ENCODE assay signal across 11 cellular contexts in the genomic region with DNA sequence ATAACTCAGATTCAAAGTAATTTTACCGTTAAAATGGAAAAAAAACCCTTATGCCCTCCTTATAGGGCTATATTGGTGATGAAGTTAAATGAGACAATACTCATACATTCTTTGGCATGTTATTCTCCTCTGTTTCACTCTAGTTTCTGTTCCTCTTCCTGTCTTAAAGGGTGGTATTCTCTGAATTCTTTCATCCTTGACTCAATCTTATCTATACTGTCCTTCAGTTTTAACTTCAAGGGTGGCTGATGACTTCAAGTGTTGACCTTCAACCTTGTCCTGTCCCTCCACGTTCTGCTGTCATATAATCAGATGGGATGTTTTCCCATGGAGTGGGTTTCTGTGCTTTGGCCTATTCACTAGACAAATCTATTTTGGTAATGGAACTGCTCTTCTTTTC. TPM values are rescaled to one million over a fixed set of nuclear protein-coding genes. Genes with fewer than 3 reads are reported as not detected.
DNase-seq lines count a peak whose midpoint lies in the region; ATAC-seq and TF ChIP-seq lines count a peak whose summit lies in the region.
"Had no signal": no experiment of that assay in that cellular context is flagged by ENCODE, and none has a peak within 500 bp of the region (broad histone marks: within the 10 kb centered on the region; RNA-seq: fewer than 3 reads in every experiment).

No MANE protein-coding gene starts in this region.

- H3K27ac Mint-ChIP-seq in endothelial cell (ENCODE audit: unreplicated experiment): no peak overlapping the region
- H3K27ac Mint-ChIP-seq in Calu3 (ENCODE audit: unreplicated experiment): no peak overlapping the region
- no peak overlapping the region for H3K27ac Mint-ChIP-seq in activated CD8-positive, alpha-beta T cell treated with anti-CD3 and anti-CD28 coated beads for 36 hours
- H3K27ac Mint-ChIP-seq: stimulated activated effector memory CD8-positive, alpha-beta T cell treated with anti-CD3 and anti-CD28 coated beads, Interleukin-12 subunit alpha, Interleukin-12 subunit beta, amount 100 ng/mL, for 72 hours had no signal

- peaks cover 25 to 49% (median 37%) of the 10 kb centered on the region in 10 experiments for H3K4me1 ChIP-seq in BLaER1 treated with 17β-estradiol and CSF1 and Interleukin-3, amounts not matched to agents 10 nM and 100 nM

- DNase-seq in endothelial cell (ENCODE audit: low spot score) (no peak), Calu3 (no peak), 8988T (no peak)
- DNase-seq in activated CD8-positive, alpha-beta T cell treated with anti-CD3 and anti-CD28 coated beads for 36 hours: no peak
- DNase-seq: NCI-H1048, NCI-H748 treated with DMSO at 0.1 percent for 48 hours had no signal

- H3K4me3 Mint-ChIP-seq in endothelial cell (ENCODE audit: unreplicated experiment) (no peak overlapping the region), Calu3 (ENCODE audit: low read depth, unreplicated experiment) (no peak overlapping the region)
- no peak overlapping the region for H3K4me3 Mint-ChIP-seq in activated CD8-positive, alpha-beta T cell treated with anti-CD3 and anti-CD28 coated beads for 36 hours
- H3K4me3 Mint-ChIP-seq: stimulated activated effector memory CD8-positive, alpha-beta T cell treated with anti-CD3 and anti-CD28 coated beads, Interleukin-12 subunit alpha, Interleukin-12 subunit beta, amount 100 ng/mL, for 72 hours had no signal

- intact Hi-C loops in Calu3 (cut with micrococcal nuclease; ENCODE audit: unreplicated experiment): no loop called here
- intact Hi-C loops in activated CD8-positive, alpha-beta T cell treated with anti-CD3 and anti-CD28 coated beads for 36 hours (cut with micrococcal nuclease): no loop called here

- H3K27me3 ChIP-seq in BLaER1 treated with 17β-estradiol and CSF1 and Interleukin-3, amounts not matched to agents 10 nM and 100 nM: no peaks in the 10 kb centered on the region

- H3K9me3 Mint-ChIP-seq in endothelial cell (ENCODE audit: unreplicated experiment): no peaks in the 10 kb centered on the region
- no peaks in the 10 kb centered on the region for H3K9me3 Mint-ChIP-seq in Calu3 (ENCODE audit: low read depth, unreplicated experiment)
- H3K9me3 Mint-ChIP-seq in activated CD8-positive, alpha-beta T cell treated with anti-CD3 and anti-CD28 coated beads for 36 hours: peaks cover 2% of the 10 kb centered on the region
- H3K9me3 Mint-ChIP-seq: stimulated activated effector memory CD8-positive, alpha-beta T cell treated with anti-CD3 and anti-CD28 coated beads, Interleukin-12 subunit alpha, Interleukin-12 subunit beta, amount 100 ng/mL, for 72 hours had no signal

- peaks cover 6% of the 10 kb centered on the region for H3K4me1 Mint-ChIP-seq in endothelial cell (ENCODE audit: unreplicated experiment)
- H3K4me1 Mint-ChIP-seq in Calu3 (ENCODE audit: low read depth, unreplicated experiment): no peaks in the 10 kb centered on the region
- H3K4me1 Mint-ChIP-seq in activated CD8-positive, alpha-beta T cell treated with anti-CD3 and anti-CD28 coated beads for 36 hours (ENCODE audit: low read depth): peaks cover 29% of the 10 kb centered on the region
- H3K4me1 Mint-ChIP-seq: stimulated activated effector memory CD8-positive, alpha-beta T cell treated with anti-CD3 and anti-CD28 coated beads, Interleukin-12 subunit alpha, Interleukin-12 subunit beta, amount 100 ng/mL, for 72 hours had no signal

- H3K36me3 Mint-ChIP-seq in endothelial cell (ENCODE audit: low read depth, unreplicated experiment): no peaks in the 10 kb centered on the region
- no peaks in the 10 kb centered on the region for H3K36me3 Mint-ChIP-seq in Calu3 (ENCODE audit: insufficient read depth, unreplicated experiment)
- H3K36me3 Mint-ChIP-seq in activated CD8-positive, alpha-beta T cell treated with anti-CD3 and anti-CD28 coated beads for 36 hours (ENCODE audit: low read depth): no peaks in the 10 kb centered on the region
- H3K36me3 Mint-ChIP-seq: stimulated activated effector memory CD8-positive, alpha-beta T cell treated with anti-CD3 and anti-CD28 coated beads, Interleukin-12 subunit alpha, Interleukin-12 subunit beta, amount 100 ng/mL, for 72 hours had no signal

- H3K4me2 ChIP-seq in BLaER1 treated with 17β-estradiol and CSF1 and Interleukin-3, amounts not matched to agents 10 nM and 100 nM: peak overlapping the region in 10 of 11 experiments; percentile 16 to 59 (median 40); a peak in 18 of 22 replicates

- POLR2A ChIA-PET in activated CD8-positive, alpha-beta T cell treated with anti-CD3 and anti-CD28 coated beads for 36 hours (lab: Charles Lee): no interaction called here

- H3K27ac ChIP-seq in BLaER1 treated with 17β-estradiol and CSF1 and Interleukin-3, amounts not matched to agents 10 nM and 100 nM: no peak overlapping the region

- H3K9me3 ChIP-seq in BLaER1 treated with 17β-estradiol and CSF1 and Interleukin-3, amounts not matched to agents 10 nM and 100 nM (replicated peaks in 1 of 11): peaks cover 0 to 8% (median 0%) of the 10 kb centered on the region in 11 experiments; a peak in 3 of 22 replicates

- H4K20me1 ChIP-seq in BLaER1 treated with 17β-estradiol and CSF1 and Interleukin-3, amounts not matched to agents 10 nM and 100 nM: no peaks in the 10 kb centered on the region

- TF ChIP-seq CTCF in endothelial cell (IDR thresholded peaks at IDR 0.05; ENCODE audit: unreplicated experiment) (no peak), Calu3 (IDR thresholded peaks at IDR 0.05; ENCODE audit: unreplicated experiment) (no peak)
- no peak for TF ChIP-seq CTCF in activated CD8-positive, alpha-beta T cell treated with anti-CD3 and anti-CD28 coated beads for 36 hours (IDR thresholded peaks at IDR 0.05)

- ATAC-seq in GM19324 (IDR thresholded peaks at IDR 0.05; ENCODE audit: low FRiP score, unreplicated experiment): peak; percentile 87
- ATAC-seq in HG02678 (IDR thresholded peaks at IDR 0.05; ENCODE audit: unreplicated experiment): peak; percentile 88
- ATAC-seq in HG03460 (IDR thresholded peaks at IDR 0.05; ENCODE audit: unreplicated experiment): peak; percentile 88
- ATAC-seq in activated CD8-positive, alpha-beta T cell treated with anti-CD3 and anti-CD28 coated beads for 36 hours: no peak
- ATAC-seq: stimulated activated effector memory CD8-positive, alpha-beta T cell treated with anti-CD3 and anti-CD28 coated beads, Interleukin-12 subunit alpha, Interleukin-12 subunit beta, amount 100 ng/mL, for 72 hours had no signal

- CTCF ChIA-PET in Calu3 (lab: Charles Lee): no interaction called here
- CTCF ChIA-PET in activated CD8-positive, alpha-beta T cell treated with anti-CD3 and anti-CD28 coated beads for 36 hours (lab: Charles Lee): interaction anchor here (4.2 kb wide), 1 partner anchor 9 kb away, joined by 19 read pairs; no protein-coding TSS in a partner anchor

- no TSS peak for BruUV-seq in Calu3 (replicated peaks; lab: Mats Ljungman, UMichigan)

- H3K36me3 ChIP-seq in BLaER1 treated with 17β-estradiol and CSF1 and Interleukin-3, amounts not matched to agents 10 nM and 100 nM: no peaks in the 10 kb centered on the region

- no peak overlapping the region for H3K9ac ChIP-seq in BLaER1 treated with 17β-estradiol and CSF1 and Interleukin-3, amounts not matched to agents 10 nM and 100 nM

- no peak overlapping the region for H3K4me3 ChIP-seq in BLaER1 treated with 17β-estradiol and CSF1 and Interleukin-3, amounts not matched to agents 10 nM and 100 nM

- H3K27me3 Mint-ChIP-seq in endothelial cell (ENCODE audit: unreplicated experiment) (peaks cover 1% of the 10 kb centered on the region), Calu3 (ENCODE audit: unreplicated experiment) (no peaks in the 10 kb centered on the region)
- H3K27me3 Mint-ChIP-seq in activated CD8-positive, alpha-beta T cell treated with anti-CD3 and anti-CD28 coated beads for 36 hours: no peaks in the 10 kb centered on the region

RNA-seq across cellular contexts. Expression of a gene that starts 44.0 kb away (rescaled TPM):
- 44.0 TPM for total RNA-seq in endothelial cell (ENCODE audit: unreplicated experiment)
- total RNA-seq in Calu3 (2022): not detected in 2 replicates
- 10 to 100 TPM; 13.5 to 13.8 TPM for total RNA-seq in activated CD8-positive, alpha-beta T cell treated with anti-CD3 and anti-CD28 coated beads for 36 hours

Comparison
In these comparisons a context has a peak if more than half of its experiments do, and no peak if none do; other contexts are left out.
1. RNA of a gene that starts 44.0 kb away (total RNA-seq): 44.0 TPM in endothelial cell (single experiment) and 13.5 to 13.8 TPM in activated CD8-positive, alpha-beta T cell treated with anti-CD3 and anti-CD28 coated beads for 36 hours; not detected in Calu3; every median in the first group is over 10 times any median in the second.